Comparison of ENCODE assay signal across 8 cellular contexts in genomic region chr1:50978144-50978851, GRCh38. TPM values are rescaled to one million over a fixed set of nuclear protein-coding genes. Genes with fewer than 3 reads are reported as not detected.
A peak's percentile ranks its signal among the peaks of the same experiment; 100 is the strongest.
DNase-seq lines count a peak whose midpoint lies in the region; ATAC-seq and TF ChIP-seq lines count a peak whose summit lies in the region.

No MANE protein-coding gene starts in this region.

- no peak for DNase-seq in AG04450 (ENCODE audit: low read depth, low spot score)
- peak; percentile 96 for DNase-seq in NCI-H2029 treated with DMSO at 0.1 percent for 48 hours (lab: John Stamatoyannopoulos, UW)
- peak in 2 of 3 experiments; percentile 7 to 9 for DNase-seq in effector memory CD8-positive, alpha-beta T cell
- peak; percentile 69 to 81 for DNase-seq in lung microvascular endothelial cell (ENCODE audit: low read depth in 2 of 2)
- peak in 38 of 49 donors; percentile 18 to 79 (median 52) for DNase-seq in substantia nigra (lab: John Stamatoyannopoulos, UW)

- CTCF ChIA-PET in AG04450 (lab: Charles Lee): interaction anchor here (0.6 to 1.8 kb wide), 3 partner anchors 9 to 211 kb away, joined by 4 to 6 read pairs (median 5); no protein-coding TSS in a partner anchor

- peak overlapping the region; percentile 72 for H3K4me3 ChIP-seq in AG04450 (ENCODE audit: low read depth, low read length)

- H3K36me3 Mint-ChIP-seq in effector memory CD8-positive, alpha-beta T cell (ENCODE audit: insufficient read depth): peaks cover 8% of the 10 kb centered on the region

- TF ChIP-seq CTCF in AG04450 (IDR thresholded peaks at IDR 0.05; ENCODE audit: low read depth, low read length) (no peak), VCaP (conservative IDR thresholded peaks at IDR 0.05) (no peak)

- H3K27ac ChIP-seq in AG04450 (ENCODE audit: low read depth, low read length) (peak overlapping the region; percentile 34), VCaP (peak overlapping the region; percentile 81), substantia nigra (ENCODE audit: low read depth, low read length, poor library complexity, severe bottlenecking) (peak overlapping the region; percentile 80)

- H3K27me3 Mint-ChIP-seq in effector memory CD8-positive, alpha-beta T cell: no peaks in the 10 kb centered on the region

- no peaks in the 10 kb centered on the region for H3K27me3 ChIP-seq in AG04450 (ENCODE audit: control insufficient read depth, insufficient read depth, low read length)

- H3K27ac Mint-ChIP-seq in effector memory CD8-positive, alpha-beta T cell: peak overlapping the region; percentile 83 to 88

- peak overlapping the region; percentile 87 to 89 for H3K4me3 Mint-ChIP-seq in effector memory CD8-positive, alpha-beta T cell

- H3K4me1 Mint-ChIP-seq in effector memory CD8-positive, alpha-beta T cell (ENCODE audit: low read depth in 2 of 2): peaks cover 14 to 17% of the 10 kb centered on the region in 2 donors

- POLR2A ChIA-PET in AG04450 (lab: Yijun Ruan, JAX): interaction anchor here (1.3 to 1.7 kb wide), 4 partner anchors 8 to 17 kb away, joined by 3 to 13 read pairs (median 5); partner anchors contain the start of genes CDKN2C and FAF1

- ATAC-seq in GM18502 (IDR thresholded peaks at IDR 0.05; ENCODE audit: poor library complexity, unreplicated experiment) (peak; percentile 42), HG02870 (IDR thresholded peaks at IDR 0.05; ENCODE audit: unreplicated experiment) (peak; percentile 31)
- peak; percentile 34 for ATAC-seq in effector memory CD8-positive, alpha-beta T cell (replicated peaks)

- no peaks in the 10 kb centered on the region for H3K9me3 ChIP-seq in AG04450 (ENCODE audit: control insufficient read depth, insufficient read depth, low read length)

- H3K9me3 Mint-ChIP-seq in effector memory CD8-positive, alpha-beta T cell: no peaks in the 10 kb centered on the region

RNA-seq across cellular contexts. Expression of gene CDKN2C, which starts 8.3 kb away (rescaled TPM):
- 9.5 and 12.5 TPM in 2 replicates for polyA plus RNA-seq in AG04450 (2011; rRNA removed)
- polyA minus RNA-seq in AG04450 (2011; rRNA and poly(A)+ RNA removed): 6.3 and 7.3 TPM in 2 replicates
- 12.2 and 17.1 TPM in 2 replicates for total RNA-seq in lung microvascular endothelial cell

RNA-seq across cellular contexts. Expression of gene FAF1, which starts 18.2 kb away (rescaled TPM):
- polyA plus RNA-seq in AG04450 (2011; rRNA removed): 37.9 and 40.2 TPM in 2 replicates
- 40.1 and 53.9 TPM in 2 replicates for polyA minus RNA-seq in AG04450 (2011; rRNA and poly(A)+ RNA removed)
- total RNA-seq in lung microvascular endothelial cell: 15.3 and 21.2 TPM in 2 replicates
